In genomic region chr10:80407836-80408197, GRCh38 we compare ENCODE assay signal across 1 cellular context.
TF ChIP-seq lines count a peak whose summit lies in the region.

No MANE protein-coding gene starts in this region.

TF ChIP-seq in H1, 55 proteins besides CTCF, POLR2A, EP300 and RAD21:
- TF ChIP-seq CBX5 (IDR thresholded peaks at IDR 0.05; ENCODE audit: low read depth, low read length) (no peak), KDM5A (IDR thresholded peaks at IDR 0.05; ENCODE audit: low read length) (no peak), MAFK (IDR thresholded peaks at IDR 0.05; ENCODE audit: low read depth, low read length) (no peak), SP4 (IDR thresholded peaks at IDR 0.05; ENCODE audit: low read length) (no peak), CBX8 (IDR thresholded peaks at IDR 0.05; ENCODE audit: borderline replicate concordance, low read depth, low read length) (no peak), GTF2F1 (IDR thresholded peaks at IDR 0.05; ENCODE audit: borderline replicate concordance, low read depth, low read length) (no peak), SIN3A (conservative IDR thresholded peaks at IDR 0.05 in 1 of 2, IDR thresholded peaks at IDR 0.05 in 1 of 2; ENCODE audit: low read depth in 1 of 2, low read length in 2 of 2) (no peak), PHF8 (conservative IDR thresholded peaks at IDR 0.05; ENCODE audit: low read depth, low read length) (no peak), CHD2 (IDR thresholded peaks at IDR 0.05; ENCODE audit: low read length) (no peak), HDAC2 (IDR thresholded peaks at IDR 0.05; ENCODE audit: borderline replicate concordance in 1 of 2, low read depth in 2 of 2, low read length in 2 of 2) (no peak), EGR1 (IDR thresholded peaks at IDR 0.05; ENCODE audit: borderline replicate concordance, low read depth, low read length) (no peak), NANOG (IDR thresholded peaks at IDR 0.05; ENCODE audit: insufficient read depth, low read depth, low read length, poor library complexity, severe bottlenecking) (no peak), SAP30 (IDR thresholded peaks at IDR 0.05; ENCODE audit: insufficient read depth, insufficient replicate concordance, low read length) (no peak), FOSL1 (IDR thresholded peaks at IDR 0.05; ENCODE audit: insufficient read depth, low read depth, low read length) (no peak), RBBP5 (IDR thresholded peaks at IDR 0.05; ENCODE audit: borderline replicate concordance, low read depth, low read length) (no peak), POU5F1 (IDR thresholded peaks at IDR 0.05; ENCODE audit: low read depth, low read length) (no peak), TAF7 (optimal IDR thresholded peaks at IDR 0.05; ENCODE audit: borderline replicate concordance, low read depth, low read length) (no peak), SP2 (IDR thresholded peaks at IDR 0.05; ENCODE audit: low read length) (no peak), CTBP2 (IDR thresholded peaks at IDR 0.05; ENCODE audit: borderline replicate concordance, insufficient read depth, insufficient read length, low read length) (no peak), TEAD4 (IDR thresholded peaks at IDR 0.05; ENCODE audit: low read depth, low read length) (no peak)
